ENCODE assay signal across 29 cellular contexts in the genomic region with DNA sequence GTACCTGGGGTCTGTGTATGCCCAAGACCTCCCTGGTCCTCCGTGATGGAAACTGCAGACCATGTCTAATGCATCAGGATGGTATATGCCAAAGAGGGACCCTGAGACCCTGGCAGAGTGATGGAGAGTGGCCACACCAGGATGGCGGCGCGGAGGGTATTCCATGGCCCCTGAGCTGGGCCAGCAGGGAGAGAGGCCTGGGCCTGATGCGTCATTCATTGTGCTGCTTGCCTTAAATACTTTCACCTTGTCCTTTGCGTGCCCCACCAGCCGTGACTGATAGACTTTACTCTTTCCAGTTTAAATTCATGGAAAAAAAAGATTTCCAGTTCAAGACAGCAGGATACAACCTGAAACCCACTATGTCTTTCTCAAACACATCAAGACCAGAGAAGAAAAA. TPM values are rescaled to one million over a fixed set of nuclear protein-coding genes. Genes with fewer than 3 reads are reported as not detected.
"Had no signal": no experiment of that assay in that cellular context is flagged by ENCODE, and none has a peak within 500 bp of the region (broad histone marks: within the 10 kb centered on the region; RNA-seq: fewer than 3 reads in every experiment).

No MANE protein-coding gene starts in this region.

- H3K27me3 ChIP-seq: colonic mucosa, dorsolateral prefrontal cortex, neutrophil, pancreas, right lobe of liver, uterus had no signal

- H3K9me3 Mint-ChIP-seq: activated T-cell treated with anti-CD3 and anti-CD28 coated beads, Interleukin-2, amount 50 U/mL, for 24 hours; activated T-helper 17 cell treated with anti-CD3 and anti-CD28 coated beads, Interleukin-2, amount 50 U/mL, for 72 hours; central memory CD8-positive, alpha-beta T cell; effector memory CD8-positive, alpha-beta T cell; stimulated activated naive CD8-positive, alpha-beta T cell treated with anti-CD3 and anti-CD28 coated beads, Interleukin-15, Interleukin-2, amounts not matched to agents 100 ng/mL and 50 ng/mL, for 24 hours had no signal

- FAIRE-seq: astrocyte, pancreas had no signal

- DNase-seq: activated CD4-positive, alpha-beta T cell treated with anti-CD3 and anti-CD28 coated beads for 36 hours; activated CD4-positive, alpha-beta T cell treated with anti-CD3 and anti-CD28 coated beads, Interleukin-2, amount 50 U/mL, for 4 hours; activated CD8-positive, alpha-beta memory T cell treated with anti-CD3 and anti-CD28 coated beads for 24 hours; activated CD8-positive, alpha-beta memory T cell treated with anti-CD3 and anti-CD28 coated beads, Interleukin-2, amount 50 U/mL, for 4 hours; activated T-cell treated with anti-CD3 and anti-CD28 coated beads, Interleukin-2, amount 50 U/mL, for 24 hours; colonic mucosa; dorsolateral prefrontal cortex; effector memory CD8-positive, alpha-beta T cell; esophagus squamous epithelium; gastrocnemius medialis; hippocampal formation; left ventricle myocardium inferior; pancreas; right lobe of liver; stimulated activated CD4-positive, alpha-beta T cell treated with anti-CD3 and anti-CD28 coated beads, Interleukin-1b, Interleukin-23, amount 100 ng/mL, for 48 hours; substantia nigra; T-helper 9 cell; tibial artery; uterus had no signal

- H3K27ac ChIP-seq: colonic mucosa, dorsolateral prefrontal cortex, esophagus squamous epithelium, gastrocnemius medialis, left ventricle myocardium inferior, neutrophil, pancreas, right lobe of liver, skin epidermis, tibial artery, uterus had no signal

- H3K9me3 ChIP-seq: colonic mucosa, esophagus squamous epithelium, gastrocnemius medialis, left ventricle myocardium inferior, neutrophil, pancreas, right lobe of liver, tibial artery, uterus had no signal

- H3K4me1 ChIP-seq: right lobe of liver, uterus had no signal

- H3K27ac Mint-ChIP-seq: activated CD4-positive, alpha-beta T cell treated with anti-CD3 and anti-CD28 coated beads for 36 hours; activated naive CD4-positive, alpha-beta T cell treated with anti-CD3 and anti-CD28 coated beads, Interleukin-2, amount 50 U/mL, for 72 hours; activated T-cell treated with anti-CD3 and anti-CD28 coated beads, Interleukin-2, amount 50 U/mL, for 24 hours; activated T-helper 17 cell treated with anti-CD3 and anti-CD28 coated beads, Interleukin-2, amount 50 U/mL, for 72 hours; effector memory CD8-positive, alpha-beta T cell; nephron; stimulated activated naive CD8-positive, alpha-beta T cell treated with anti-CD3 and anti-CD28 coated beads, Interleukin-15, Interleukin-2, amounts not matched to agents 100 ng/mL and 50 ng/mL, for 24 hours; WTC11 had no signal

- H3K4me3 ChIP-seq: colonic mucosa, dorsolateral prefrontal cortex, esophagus squamous epithelium, gastrocnemius medialis, left ventricle myocardium inferior, pancreas, right lobe of liver, skin epidermis, tibial artery, uterus had no signal

- H3K4me3 Mint-ChIP-seq: activated CD4-positive, alpha-beta T cell treated with anti-CD3 and anti-CD28 coated beads for 36 hours; activated T-cell treated with anti-CD3 and anti-CD28 coated beads, Interleukin-2, amount 50 U/mL, for 24 hours; activated T-helper 17 cell treated with anti-CD3 and anti-CD28 coated beads, Interleukin-2, amount 50 U/mL, for 72 hours; central memory CD8-positive, alpha-beta T cell; effector memory CD8-positive, alpha-beta T cell; nephron; stimulated activated naive CD8-positive, alpha-beta T cell treated with anti-CD3 and anti-CD28 coated beads, Interleukin-15, Interleukin-2, amounts not matched to agents 100 ng/mL and 50 ng/mL, for 24 hours; WTC11 had no signal

- H3K36me3 Mint-ChIP-seq: activated naive CD4-positive, alpha-beta T cell treated with anti-CD3 and anti-CD28 coated beads, Interleukin-2, amount 50 U/mL, for 72 hours had no signal

- H3K36me3 ChIP-seq: colonic mucosa, esophagus squamous epithelium, gastrocnemius medialis, left ventricle myocardium inferior, neutrophil, pancreas, right lobe of liver, tibial artery, uterus had no signal

- ATAC-seq: activated CD4-positive, alpha-beta T cell treated with anti-CD3 and anti-CD28 coated beads for 36 hours; activated naive CD4-positive, alpha-beta T cell treated with anti-CD3 and anti-CD28 coated beads, Interleukin-2, amount 50 U/mL, for 72 hours; activated T-helper 17 cell treated with anti-CD3 and anti-CD28 coated beads, Interleukin-2, amount 50 U/mL, for 72 hours; effector memory CD8-positive, alpha-beta T cell; gastrocnemius medialis; pancreas; WTC11 had no signal

RNA-seq across cellular contexts. Expression of gene TBX10, which starts 38.5 kb away (rescaled TPM):
- total RNA-seq: activated CD4-positive, alpha-beta T cell treated with anti-CD3 and anti-CD28 coated beads for 36 hours; activated naive CD4-positive, alpha-beta T cell treated with anti-CD3 and anti-CD28 coated beads, Interleukin-2, amount 50 U/mL, for 72 hours; activated T-helper 17 cell treated with anti-CD3 and anti-CD28 coated beads, Interleukin-2, amount 50 U/mL, for 72 hours; astrocyte; esophagus squamous epithelium; gastrocnemius medialis; lung microvascular endothelial cell; uterus; WTC11 had no signal

RNA-seq across cellular contexts. Expression of gene ACY3, which starts 49.4 kb away (rescaled TPM):
- total RNA-seq: astrocyte, gastrocnemius medialis, left ventricle myocardium inferior, lung microvascular endothelial cell, uterus, WTC11 had no signal
